In genomic region chrX:45513042-45513441, GRCh38 we compare ENCODE assay signal across 16 cellular contexts.
DNase-seq lines count a peak whose midpoint lies in the region; ATAC-seq, FAIRE-seq and TF ChIP-seq lines count a peak whose summit lies in the region.
"Had no signal": no experiment of that assay in that cellular context is flagged by ENCODE, and none has a peak within 500 bp of the region (broad histone marks: within the 10 kb centered on the region; RNA-seq: fewer than 3 reads in every experiment).

No MANE protein-coding gene starts in this region.

- no peaks in the 10 kb centered on the region for H3K27me3 ChIP-seq in mesenchymal stem cell (ENCODE audit: control insufficient read depth in 1 of 2, insufficient read depth in 1 of 2, low read length in 2 of 2)

- no peaks in the 10 kb centered on the region for H3K36me3 ChIP-seq in mesenchymal stem cell (ENCODE audit: control insufficient read depth in 1 of 2, insufficient read depth in 2 of 2, low read depth in 1 of 2, low read length in 2 of 2)

- no peak overlapping the region for H3K9ac ChIP-seq in mesenchymal stem cell (ENCODE audit: low read length)

- TF ChIP-seq POLR2A in A549 (IDR thresholded peaks at IDR 0.05; ENCODE audit: low read length): no peak

- DNase-seq in A549 (ENCODE audit: low read depth in 1 of 2, low spot score in 1 of 2) (no peak), COLO829 (ENCODE audit: low spot score) (peak; percentile 3), RPMI7951 (ENCODE audit: low read depth) (peak; percentile 49), mesenchymal stem cell (no peak), Right ventricle myocardium inferior (ENCODE audit: missing footprints) (no peak), GOT3 (lab: John Stamatoyannopoulos, UW) (no peak)
- no peak for DNase-seq in NK-92 treated with Interleukin-12 subunit alpha and Interleukin-12 subunit beta, amount 100 ng/mL, for 24 hours (lab: John Stamatoyannopoulos, UW)
- DNase-seq: EL, MV-4-11, NCI-H1436, NCI-H2081, NCI-H526, SIG-M5, SW 1271 had no signal

- peaks cover 52% of the 10 kb centered on the region for H3K4me1 ChIP-seq in A549
- H3K4me1 ChIP-seq in mesenchymal stem cell (ENCODE audit: control insufficient read depth, insufficient read depth, low read depth, low read length): peaks cover 6% of the 10 kb centered on the region

- H2BK12ac ChIP-seq in mesenchymal stem cell (ENCODE audit: low read length in 2 of 2): peak overlapping the region in 1 of 2 experiments; percentile 95

- H3K23ac ChIP-seq in mesenchymal stem cell (ENCODE audit: low read length in 2 of 2): no peak overlapping the region

- no peak overlapping the region for H3K4ac ChIP-seq in mesenchymal stem cell (ENCODE audit: low read depth in 1 of 2, low read length in 2 of 2)

- CTCF ChIA-PET in A549 (lab: Yijun Ruan, JAX): interaction anchor here (1.2 to 2.6 kb wide), 4 partner anchors 34 to 896 kb away, joined by 4 to 11 read pairs (median 10); no protein-coding TSS in a partner anchor

- H3K4me2 ChIP-seq in A549 (no peak overlapping the region), mesenchymal stem cell (ENCODE audit: low read length, poor library complexity, severe bottlenecking) (no peak overlapping the region)

- H2BK120ac ChIP-seq in mesenchymal stem cell (ENCODE audit: low read depth, low read length): no peak overlapping the region

- H2BK15ac ChIP-seq in mesenchymal stem cell (ENCODE audit: low read depth, poor library complexity, severe bottlenecking): no peak overlapping the region

- no peak overlapping the region for H4K8ac ChIP-seq in mesenchymal stem cell (ENCODE audit: low read length)

- H3K27ac ChIP-seq in A549 (peak overlapping the region; percentile 79 to 96), mesenchymal stem cell (ENCODE audit: low read length, poor library complexity, severe bottlenecking) (no peak overlapping the region)

- intact Hi-C loops in Right ventricle myocardium inferior (cut with DNase I): loop anchor here (10.0 kb wide), 1 partner anchor 892 kb away; no protein-coding TSS in a partner anchor

- TF ChIP-seq EP300 in A549 (IDR thresholded peaks at IDR 0.05): no peak

- H3K79me1 ChIP-seq in mesenchymal stem cell (replicated peaks; ENCODE audit: low read length, poor library complexity, severe bottlenecking): peaks cover 5% of the 10 kb centered on the region

- 100% methylated on average over 3 of the region's 3 CpGs for WGBS in A549 (ENCODE audit: missing lambda C conversion rate)
- 74% methylated on average over 3 of the region's 3 CpGs for WGBS in mesenchymal stem cell

- POLR2A ChIA-PET in A549 (lab: Yijun Ruan, JAX): no interaction called here

- peak overlapping the region; percentile 50 for H4K91ac ChIP-seq in mesenchymal stem cell (ENCODE audit: low read length)

- no peak for ATAC-seq in A549
- ATAC-seq in Right ventricle myocardium inferior: no peak
- ATAC-seq: Panc1 had no signal

- no peak for TF ChIP-seq RAD21 in A549 (conservative IDR thresholded peaks at IDR 0.05 in 1 of 2, IDR thresholded peaks at IDR 0.05 in 1 of 2)

- H2AFZ ChIP-seq in mesenchymal stem cell (ENCODE audit: low read depth, low read length): no peak overlapping the region

- no peak for TF ChIP-seq CTCF in A549 (IDR thresholded peaks at IDR 0.05)

- FAIRE-seq in A549 (lab: Jason Lieb, UNC): no peak
- FAIRE-seq: H54 had no signal

- H3K9me3 ChIP-seq in A549 (no peaks in the 10 kb centered on the region), mesenchymal stem cell (ENCODE audit: control insufficient read depth, low read length) (no peaks in the 10 kb centered on the region)

- no peak overlapping the region for H2AK5ac ChIP-seq in mesenchymal stem cell (ENCODE audit: low read length, severe bottlenecking)

- no peak overlapping the region for H3K14ac ChIP-seq in mesenchymal stem cell (ENCODE audit: low read length in 2 of 2)

- H2BK5ac ChIP-seq in mesenchymal stem cell (ENCODE audit: low read depth, low read length, poor library complexity, severe bottlenecking): no peak overlapping the region

- H3K4me3 ChIP-seq in A549: no peak overlapping the region
- no peak overlapping the region for H3K4me3 ChIP-seq in mesenchymal stem cell (ENCODE audit: insufficient read depth in 1 of 2, low read depth in 1 of 2, low read length in 2 of 2)

- peak overlapping the region; percentile 6 to 62 for H3K18ac ChIP-seq in mesenchymal stem cell (ENCODE audit: low read depth in 1 of 2, low read length in 2 of 2)

TF ChIP-seq in A549, 52 proteins besides CTCF, POLR2A, EP300 and RAD21:
- TF ChIP-seq CBX8 (IDR thresholded peaks at IDR 0.05) (no peak), KDM1A (IDR thresholded peaks at IDR 0.05; ENCODE audit: low read depth) (no peak), USF2 (IDR thresholded peaks at IDR 0.05) (no peak), ATOH8 (CRISPR knock-in tag; IDR thresholded peaks at IDR 0.05; ENCODE audit: low read depth) (no peak), KDM5A (IDR thresholded peaks at IDR 0.05) (no peak), JUNB (IDR thresholded peaks at IDR 0.05) (no peak), TFCP2L1 (CRISPR knock-in tag; IDR thresholded peaks at IDR 0.05) (no peak), HEYL (CRISPR knock-in tag; IDR thresholded peaks at IDR 0.05) (no peak), TP53 (CRISPR knock-in tag; IDR thresholded peaks at IDR 0.05) (no peak), REST (IDR thresholded peaks at IDR 0.05) (no peak), RARB (CRISPR knock-in tag; IDR thresholded peaks at IDR 0.05) (no peak), ZC3H11A (IDR thresholded peaks at IDR 0.05) (no peak), HOXA7 (CRISPR knock-in tag; IDR thresholded peaks at IDR 0.05) (no peak)
TF ChIP-seq in A549: peak in this region for 0.

Comparison
In these comparisons a context has a peak if more than half of its experiments do, and no peak if none do; other contexts are left out.
1. DNase-seq: peak in COLO829 (single experiment) and RPMI7951 (single experiment); none in A549 (0 of 2), mesenchymal stem cell (single experiment), NK-92 treated with Interleukin-12 subunit alpha and Interleukin-12 subunit beta, amount 100 ng/mL, for 24 hours (single experiment), Right ventricle myocardium inferior (single experiment) and GOT3 (single experiment).